In genomic region chr4:97593248-97593647, GRCh38 we compare ENCODE assay signal across 20 cellular contexts.
DNase-seq lines count a peak whose midpoint lies in the region; ATAC-seq and TF ChIP-seq lines count a peak whose summit lies in the region.
"Had no signal": no experiment of that assay in that cellular context is flagged by ENCODE, and none has a peak within 500 bp of the region (broad histone marks: within the 10 kb centered on the region; RNA-seq: fewer than 3 reads in every experiment).

No MANE protein-coding gene starts in this region.

- intact Hi-C loops in sciatic nerve (cut with DNase I) (no loop called here), aorta (cut with DNase I) (no loop called here)

- TF ChIP-seq CTCF in chondrocyte (IDR thresholded peaks at IDR 0.05), result no peak

- H3K27ac ChIP-seq in aorta (ENCODE audit: low read depth in 1 of 2, low read length in 2 of 2), result no peak overlapping the region

- 93 to 98% methylated on average over 9 of the region's 9 CpGs for WGBS in aorta, 2 donors

- H3K4me1 Mint-ChIP-seq in activated naive CD8-positive, alpha-beta T cell treated with anti-CD3 and anti-CD28 coated beads, Interleukin-2, amount 50 U/mL, for 24 hours, result no peaks in the 10 kb centered on the region
- H3K4me1 Mint-ChIP-seq in activated naive CD8-positive, alpha-beta T cell treated with anti-CD3 and anti-CD28 coated beads for 36 hours, result no peaks in the 10 kb centered on the region
- H3K4me1 Mint-ChIP-seq in chondrocyte (ENCODE audit: low read depth), result no peaks in the 10 kb centered on the region
- H3K4me1 Mint-ChIP-seq in effector memory CD8-positive, alpha-beta T cell (ENCODE audit: low read depth in 2 of 2), result no peaks in the 10 kb centered on the region
- H3K4me1 Mint-ChIP-seq: CD4-positive, alpha-beta memory T cell had no signal

- no peak overlapping the region for H3K27ac Mint-ChIP-seq in activated naive CD8-positive, alpha-beta T cell treated with anti-CD3 and anti-CD28 coated beads, Interleukin-2, amount 50 U/mL, for 24 hours
- no peak overlapping the region for H3K27ac Mint-ChIP-seq in activated naive CD8-positive, alpha-beta T cell treated with anti-CD3 and anti-CD28 coated beads for 36 hours
- no peak overlapping the region for H3K27ac Mint-ChIP-seq in chondrocyte (ENCODE audit: unreplicated experiment)
- H3K27ac Mint-ChIP-seq in effector memory CD8-positive, alpha-beta T cell, result no peak overlapping the region
- H3K27ac Mint-ChIP-seq: CD4-positive, alpha-beta memory T cell had no signal

- H3K4me1 ChIP-seq in aorta (ENCODE audit: control insufficient read depth in 1 of 2, insufficient read depth in 2 of 2, low read length in 2 of 2), result no peaks in the 10 kb centered on the region
- H3K4me1 ChIP-seq: Caco-2 had no signal

- no peaks in the 10 kb centered on the region for H3K27me3 Mint-ChIP-seq in activated naive CD8-positive, alpha-beta T cell treated with anti-CD3 and anti-CD28 coated beads, Interleukin-2, amount 50 U/mL, for 24 hours
- no peaks in the 10 kb centered on the region for H3K27me3 Mint-ChIP-seq in activated naive CD8-positive, alpha-beta T cell treated with anti-CD3 and anti-CD28 coated beads for 36 hours
- H3K27me3 Mint-ChIP-seq in chondrocyte (ENCODE audit: low read depth), result no peaks in the 10 kb centered on the region
- H3K27me3 Mint-ChIP-seq in effector memory CD8-positive, alpha-beta T cell, result no peaks in the 10 kb centered on the region
- H3K27me3 Mint-ChIP-seq: CD4-positive, alpha-beta memory T cell had no signal

- no peaks in the 10 kb centered on the region for H3K9me3 ChIP-seq in aorta (ENCODE audit: control insufficient read depth, low read length)
- H3K9me3 ChIP-seq: Caco-2, HAP-1, MG63 had no signal

- H3K27me3 ChIP-seq in aorta (ENCODE audit: control insufficient read depth in 1 of 2, insufficient read depth in 2 of 2, low read length in 1 of 2), result no peaks in the 10 kb centered on the region
- H3K27me3 ChIP-seq: MG63 had no signal

- DNase-seq in activated naive CD8-positive, alpha-beta T cell treated with anti-CD3 and anti-CD28 coated beads, Interleukin-2, amount 50 U/mL, for 24 hours, result no peak
- DNase-seq in activated naive CD8-positive, alpha-beta T cell treated with anti-CD3 and anti-CD28 coated beads for 36 hours, result no peak
- DNase-seq in chondrocyte (ENCODE audit: low spot score), result peak; percentile 62
- DNase-seq in sciatic nerve (ENCODE audit: low spot score), result no peak
- DNase-seq in aorta, result peak in 1 of 2 donors; percentile 56
- DNase-seq in activated CD4-positive, alpha-beta T cell treated with anti-CD3 and anti-CD28 coated beads for 1 hour, result no peak
- DNase-seq in effector memory CD8-positive, alpha-beta T cell, result no peak
- DNase-seq: Caco-2; CD4-positive, alpha-beta memory T cell; DMS 273 treated with DMSO at 0.1 percent for 48 hours; DMS79 treated with DMSO at 0.1 percent for 48 hours; MG63; NCI-H1417; NCI-H1694 treated with DMSO at 0.1 percent for 48 hours; NCI-H2081 treated with DMSO at 0.1 percent for 48 hours; NCI-H2171 treated with DMSO at 0.1 percent for 48 hours; NCI-H446 treated with DMSO at 0.1 percent for 48 hours; NCI-H526 treated with DMSO at 0.1 percent for 48 hours; OCI-M1 had no signal

- H3K9me3 Mint-ChIP-seq in activated naive CD8-positive, alpha-beta T cell treated with anti-CD3 and anti-CD28 coated beads, Interleukin-2, amount 50 U/mL, for 24 hours, result peaks cover 30% of the 10 kb centered on the region
- H3K9me3 Mint-ChIP-seq in activated naive CD8-positive, alpha-beta T cell treated with anti-CD3 and anti-CD28 coated beads for 36 hours, result peaks cover 16% of the 10 kb centered on the region
- peaks cover 4% of the 10 kb centered on the region for H3K9me3 Mint-ChIP-seq in chondrocyte (ENCODE audit: low read depth)
- H3K9me3 Mint-ChIP-seq in effector memory CD8-positive, alpha-beta T cell, result peaks cover 2 to 29% of the 10 kb centered on the region in 2 donors

- H3K36me3 Mint-ChIP-seq in activated naive CD8-positive, alpha-beta T cell treated with anti-CD3 and anti-CD28 coated beads, Interleukin-2, amount 50 U/mL, for 24 hours (ENCODE audit: low read depth), result no peaks in the 10 kb centered on the region
- no peaks in the 10 kb centered on the region for H3K36me3 Mint-ChIP-seq in activated naive CD8-positive, alpha-beta T cell treated with anti-CD3 and anti-CD28 coated beads for 36 hours
- H3K36me3 Mint-ChIP-seq in chondrocyte (ENCODE audit: low read depth), result no peaks in the 10 kb centered on the region
- H3K36me3 Mint-ChIP-seq in effector memory CD8-positive, alpha-beta T cell (ENCODE audit: insufficient read depth), result no peaks in the 10 kb centered on the region
- H3K36me3 Mint-ChIP-seq: CD4-positive, alpha-beta memory T cell had no signal

- no peak overlapping the region for H3K4me3 Mint-ChIP-seq in activated naive CD8-positive, alpha-beta T cell treated with anti-CD3 and anti-CD28 coated beads, Interleukin-2, amount 50 U/mL, for 24 hours
- no peak overlapping the region for H3K4me3 Mint-ChIP-seq in activated naive CD8-positive, alpha-beta T cell treated with anti-CD3 and anti-CD28 coated beads for 36 hours
- no peak overlapping the region for H3K4me3 Mint-ChIP-seq in chondrocyte (ENCODE audit: unreplicated experiment)
- H3K4me3 Mint-ChIP-seq in effector memory CD8-positive, alpha-beta T cell, result no peak overlapping the region
- H3K4me3 Mint-ChIP-seq: CD4-positive, alpha-beta memory T cell had no signal

- H3K4me3 ChIP-seq in aorta (ENCODE audit: low read length in 2 of 2), result no peak overlapping the region
- H3K4me3 ChIP-seq: HAP-1, MG63 had no signal

- no peaks in the 10 kb centered on the region for H3K36me3 ChIP-seq in aorta (ENCODE audit: control insufficient read depth in 1 of 2, insufficient read depth in 2 of 2, low read length in 1 of 2)
- H3K36me3 ChIP-seq: HAP-1, MG63 had no signal

- ATAC-seq in activated naive CD8-positive, alpha-beta T cell treated with anti-CD3 and anti-CD28 coated beads, Interleukin-2, amount 50 U/mL, for 24 hours, result peak; percentile 15
- ATAC-seq in sciatic nerve (peak; percentile 10), aorta (ENCODE audit: low FRiP score) (peak; percentile 26)
- ATAC-seq in effector memory CD8-positive, alpha-beta T cell (replicated peaks), result no peak
